ENCODE assay signal across 1 cellular context in the genomic region with DNA sequence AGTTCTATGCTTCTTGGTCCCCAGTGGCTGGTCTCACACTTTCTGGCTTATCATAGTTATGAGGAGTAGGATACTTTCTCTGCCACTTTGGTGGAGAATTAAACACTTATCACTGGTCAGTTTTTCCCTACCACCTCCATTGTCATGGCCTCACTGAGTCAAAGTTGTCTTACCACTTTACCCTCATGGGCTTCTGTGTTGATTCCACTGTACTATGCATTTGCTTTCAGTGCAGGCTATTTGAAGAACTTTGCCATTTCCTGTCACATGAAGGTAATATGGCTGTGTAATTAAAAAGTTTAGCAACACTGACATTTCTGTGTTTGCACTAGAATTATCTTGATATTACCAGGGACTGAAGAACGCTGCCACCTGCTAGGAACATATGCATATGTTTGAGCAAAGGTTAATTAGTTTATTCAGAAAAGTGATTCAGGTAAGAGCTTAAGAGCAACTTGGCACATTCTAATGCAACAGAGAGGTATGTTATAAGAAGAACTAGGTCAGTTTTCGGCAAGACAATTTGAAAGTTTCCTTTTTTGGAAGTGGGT.
TF ChIP-seq lines count a peak whose summit lies in the region.

No MANE protein-coding gene starts in this region.

TF ChIP-seq in GM23338, 12 proteins besides CTCF, POLR2A, EP300 and RAD21 (continued from another document):
- TF ChIP-seq, protein P1, sequence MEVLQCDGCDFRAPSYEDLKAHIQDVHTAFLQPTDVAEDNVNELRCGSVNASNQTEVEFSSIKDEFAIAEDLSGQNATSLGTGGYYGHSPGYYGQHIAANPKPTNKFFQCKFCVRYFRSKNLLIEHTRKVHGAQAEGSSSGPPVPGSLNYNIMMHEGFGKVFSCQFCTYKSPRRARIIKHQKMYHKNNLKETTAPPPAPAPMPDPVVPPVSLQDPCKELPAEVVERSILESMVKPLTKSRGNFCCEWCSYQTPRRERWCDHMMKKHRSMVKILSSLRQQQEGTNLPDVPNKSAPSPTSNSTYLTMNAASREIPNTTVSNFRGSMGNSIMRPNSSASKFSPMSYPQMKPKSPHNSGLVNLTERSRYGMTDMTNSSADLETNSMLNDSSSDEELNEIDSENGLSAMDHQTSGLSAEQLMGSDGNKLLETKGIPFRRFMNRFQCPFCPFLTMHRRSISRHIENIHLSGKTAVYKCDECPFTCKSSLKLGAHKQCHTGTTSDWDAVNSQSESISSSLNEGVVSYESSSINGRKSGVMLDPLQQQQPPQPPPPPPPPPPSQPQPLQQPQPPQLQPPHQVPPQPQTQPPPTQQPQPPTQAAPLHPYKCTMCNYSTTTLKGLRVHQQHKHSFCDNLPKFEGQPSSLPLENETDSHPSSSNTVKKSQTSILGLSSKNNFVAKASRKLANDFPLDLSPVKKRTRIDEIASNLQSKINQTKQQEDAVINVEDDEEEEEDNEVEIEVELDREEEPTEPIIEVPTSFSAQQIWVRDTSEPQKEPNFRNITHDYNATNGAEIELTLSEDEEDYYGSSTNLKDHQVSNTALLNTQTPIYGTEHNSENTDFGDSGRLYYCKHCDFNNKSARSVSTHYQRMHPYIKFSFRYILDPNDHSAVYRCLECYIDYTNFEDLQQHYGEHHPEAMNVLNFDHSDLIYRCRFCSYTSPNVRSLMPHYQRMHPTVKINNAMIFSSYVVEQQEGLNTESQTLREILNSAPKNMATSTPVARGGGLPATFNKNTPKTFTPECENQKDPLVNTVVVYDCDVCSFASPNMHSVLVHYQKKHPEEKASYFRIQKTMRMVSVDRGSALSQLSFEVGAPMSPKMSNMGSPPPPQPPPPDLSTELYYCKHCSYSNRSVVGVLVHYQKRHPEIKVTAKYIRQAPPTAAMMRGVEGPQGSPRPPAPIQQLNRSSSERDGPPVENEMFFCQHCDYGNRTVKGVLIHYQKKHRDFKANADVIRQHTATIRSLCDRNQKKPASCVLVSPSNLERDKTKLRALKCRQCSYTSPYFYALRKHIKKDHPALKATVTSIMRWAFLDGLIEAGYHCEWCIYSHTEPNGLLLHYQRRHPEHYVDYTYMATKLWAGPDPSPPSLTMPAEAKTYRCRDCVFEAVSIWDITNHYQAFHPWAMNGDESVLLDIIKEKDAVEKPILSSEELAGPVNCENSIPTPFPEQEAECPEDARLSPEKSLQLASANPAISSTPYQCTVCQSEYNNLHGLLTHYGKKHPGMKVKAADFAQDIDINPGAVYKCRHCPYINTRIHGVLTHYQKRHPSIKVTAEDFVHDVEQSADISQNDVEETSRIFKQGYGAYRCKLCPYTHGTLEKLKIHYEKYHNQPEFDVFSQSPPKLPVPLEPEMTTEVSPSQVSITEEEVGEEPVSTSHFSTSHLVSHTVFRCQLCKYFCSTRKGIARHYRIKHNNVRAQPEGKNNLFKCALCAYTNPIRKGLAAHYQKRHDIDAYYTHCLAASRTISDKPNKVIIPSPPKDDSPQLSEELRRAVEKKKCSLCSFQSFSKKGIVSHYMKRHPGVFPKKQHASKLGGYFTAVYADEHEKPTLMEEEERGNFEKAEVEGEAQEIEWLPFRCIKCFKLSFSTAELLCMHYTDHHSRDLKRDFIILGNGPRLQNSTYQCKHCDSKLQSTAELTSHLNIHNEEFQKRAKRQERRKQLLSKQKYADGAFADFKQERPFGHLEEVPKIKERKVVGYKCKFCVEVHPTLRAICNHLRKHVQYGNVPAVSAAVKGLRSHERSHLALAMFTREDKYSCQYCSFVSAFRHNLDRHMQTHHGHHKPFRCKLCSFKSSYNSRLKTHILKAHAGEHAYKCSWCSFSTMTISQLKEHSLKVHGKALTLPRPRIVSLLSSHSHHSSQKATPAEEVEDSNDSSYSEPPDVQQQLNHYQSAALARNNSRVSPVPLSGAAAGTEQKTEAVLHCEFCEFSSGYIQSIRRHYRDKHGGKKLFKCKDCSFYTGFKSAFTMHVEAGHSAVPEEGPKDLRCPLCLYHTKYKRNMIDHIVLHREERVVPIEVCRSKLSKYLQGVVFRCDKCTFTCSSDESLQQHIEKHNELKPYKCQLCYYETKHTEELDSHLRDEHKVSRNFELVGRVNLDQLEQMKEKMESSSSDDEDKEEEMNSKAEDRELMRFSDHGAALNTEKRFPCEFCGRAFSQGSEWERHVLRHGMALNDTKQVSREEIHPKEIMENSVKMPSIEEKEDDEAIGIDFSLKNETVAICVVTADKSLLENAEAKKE (CRISPR knock-in tag; IDR thresholded peaks at IDR 0.05), result no peak
- TF ChIP-seq EZH2phosphoT487 (IDR thresholded peaks at IDR 0.05; ENCODE audit: unreplicated experiment), result no peak
- no peak for TF ChIP-seq ZNF331 (CRISPR knock-in tag; IDR thresholded peaks at IDR 0.05; ENCODE audit: low read depth)
